ENCODE assay signal across 12 cellular contexts in genomic region chrY:7818924-7819323, GRCh38.
DNase-seq lines count a peak whose midpoint lies in the region; ATAC-seq and TF ChIP-seq lines count a peak whose summit lies in the region.
"Had no signal": no experiment of that assay in that cellular context is flagged by ENCODE, and none has a peak within 500 bp of the region (broad histone marks: within the 10 kb centered on the region; RNA-seq: fewer than 3 reads in every experiment).

No MANE protein-coding gene starts in this region.

- H2BK15ac ChIP-seq in mesendoderm (replicated peaks; ENCODE audit: low read depth), result no peak overlapping the region

- DNase-seq in DND-41 (no peak), HFFc6 (peak; percentile 33), amniotic epithelial cell (ENCODE audit: low read depth) (peak; percentile 60), mesendoderm (peak; percentile 32), activated T-cell treated with anti-CD3 and anti-CD28 coated beads for 4 hours (no peak), middle frontal gyrus (ENCODE audit: extremely low spot score, low spot score) (no peak)
- no peak for DNase-seq in NK-92 treated with Interleukin-12 subunit alpha and Interleukin-12 subunit beta, amount 100 ng/mL, for 24 hours (lab: John Stamatoyannopoulos, UW)
- DNase-seq in natural killer cell treated with Interleukin-12 subunit alpha and Interleukin-12 subunit beta and Interleukin-15 and Interleukin-18, amount 100 ng/mL, for 72 hours (ENCODE audit: low spot score), result no peak
- DNase-seq: activated CD4-positive, alpha-beta T cell treated with anti-CD3 and anti-CD28 coated beads, Interleukin-2, amount 50 U/mL, for 4 hours; NCI-H187 treated with DMSO at 0.1 percent for 48 hours had no signal

- no peaks in the 10 kb centered on the region for H3K27me3 Mint-ChIP-seq in HFFc6 (ENCODE audit: insufficient read depth)
- H3K27me3 Mint-ChIP-seq in natural killer cell treated with Interleukin-12 subunit alpha and Interleukin-12 subunit beta and Interleukin-15 and Interleukin-18, amount 100 ng/mL, for 72 hours, result no peaks in the 10 kb centered on the region

- no peak overlapping the region for H2BK5ac ChIP-seq in mesendoderm (ENCODE audit: low read length)

- H3K23ac ChIP-seq in mesendoderm (ENCODE audit: low read length), result no peak overlapping the region

- no peaks in the 10 kb centered on the region for H3K36me3 Mint-ChIP-seq in HFFc6 (ENCODE audit: low read depth)
- H3K36me3 Mint-ChIP-seq in natural killer cell treated with Interleukin-12 subunit alpha and Interleukin-12 subunit beta and Interleukin-15 and Interleukin-18, amount 100 ng/mL, for 72 hours, result no peaks in the 10 kb centered on the region

- no peak overlapping the region for H2BK120ac ChIP-seq in mesendoderm (ENCODE audit: low read depth, low read length)

- no peak overlapping the region for H3K18ac ChIP-seq in mesendoderm (ENCODE audit: low read length)

- H3K4me3 ChIP-seq in DND-41 (ENCODE audit: low read depth in 1 of 2, low read length in 2 of 2) (no peak overlapping the region), mesendoderm (ENCODE audit: low read length) (no peak overlapping the region)
- H3K4me3 ChIP-seq: GM12878 had no signal

- no peak overlapping the region for H4K8ac ChIP-seq in mesendoderm (ENCODE audit: low read depth, low read length)

- no peak overlapping the region for H3K9ac ChIP-seq in DND-41 (ENCODE audit: low read depth, low read length)
- H3K9ac ChIP-seq in mesendoderm (ENCODE audit: low read length), result no peak overlapping the region

- H3K4me2 ChIP-seq in DND-41 (ENCODE audit: insufficient read depth, low read length) (no peak overlapping the region), mesendoderm (ENCODE audit: low read length) (no peak overlapping the region)

- peak; percentile 56 for TF ChIP-seq CTCF in DND-41 (IDR thresholded peaks at IDR 0.05; ENCODE audit: borderline replicate concordance, extremely low read depth, low read length, poor library complexity, severe bottlenecking)
- TF ChIP-seq CTCF in HFFc6 (IDR thresholded peaks at IDR 0.05), result peak; percentile 72

- H3K79me2 ChIP-seq in DND-41 (ENCODE audit: insufficient read depth, low read length) (no peaks in the 10 kb centered on the region), mesendoderm (ENCODE audit: control insufficient read depth, insufficient read depth, low read length) (no peaks in the 10 kb centered on the region)

- H4K5ac ChIP-seq in mesendoderm (ENCODE audit: low read length), result no peak overlapping the region

- H3K27ac ChIP-seq in DND-41 (ENCODE audit: low read length) (no peak overlapping the region), mesendoderm (ENCODE audit: low read depth, low read length) (no peak overlapping the region)

- H3K4ac ChIP-seq in mesendoderm (ENCODE audit: low read depth, low read length), result no peak overlapping the region

- H3K56ac ChIP-seq in mesendoderm (ENCODE audit: low read length), result no peak overlapping the region

- no peaks in the 10 kb centered on the region for H3K79me1 ChIP-seq in mesendoderm (ENCODE audit: low read length)

- H3K4me1 Mint-ChIP-seq in HFFc6 (ENCODE audit: low read depth), result peaks cover 14% of the 10 kb centered on the region
- H3K4me1 Mint-ChIP-seq in natural killer cell treated with Interleukin-12 subunit alpha and Interleukin-12 subunit beta and Interleukin-15 and Interleukin-18, amount 100 ng/mL, for 72 hours (ENCODE audit: low read depth in 2 of 2), result no peaks in the 10 kb centered on the region

- no peaks in the 10 kb centered on the region for H3K9me3 Mint-ChIP-seq in HFFc6
- H3K9me3 Mint-ChIP-seq in natural killer cell treated with Interleukin-12 subunit alpha and Interleukin-12 subunit beta and Interleukin-15 and Interleukin-18, amount 100 ng/mL, for 72 hours, result no peaks in the 10 kb centered on the region
- H3K9me3 Mint-ChIP-seq: T-helper 1 cell treated with Interleukin-12 subunit alpha and Interleukin-12 subunit beta and Interleukin-4 antibody, amounts not matched to agents 30 μg/mL and 1 μg/mL, for 36 hours had no signal

- H3K36me3 ChIP-seq in DND-41 (ENCODE audit: insufficient read depth, low read length) (no peaks in the 10 kb centered on the region), mesendoderm (ENCODE audit: control insufficient read depth, insufficient read depth, low read length) (no peaks in the 10 kb centered on the region)

- H3K4me1 ChIP-seq in DND-41 (ENCODE audit: insufficient read depth, low read length), result peaks cover 5% of the 10 kb centered on the region; the same call in 1 of the 2 replicates
- H3K4me1 ChIP-seq in mesendoderm (ENCODE audit: control insufficient read depth, low read depth, low read length), result no peaks in the 10 kb centered on the region

- ATAC-seq in DND-41 (ENCODE audit: insufficient read depth, low read depth), result no peak
- ATAC-seq in natural killer cell treated with Interleukin-12 subunit alpha and Interleukin-12 subunit beta and Interleukin-15 and Interleukin-18, amount 100 ng/mL, for 72 hours, result no peak
- ATAC-seq: GM12878 had no signal

- H3K27ac Mint-ChIP-seq in HFFc6, result no peak overlapping the region
- H3K27ac Mint-ChIP-seq in natural killer cell treated with Interleukin-12 subunit alpha and Interleukin-12 subunit beta and Interleukin-15 and Interleukin-18, amount 100 ng/mL, for 72 hours, result no peak overlapping the region
- H3K27ac Mint-ChIP-seq: T-helper 1 cell treated with Interleukin-12 subunit alpha and Interleukin-12 subunit beta and Interleukin-4 antibody, amounts not matched to agents 30 μg/mL and 1 μg/mL, for 36 hours had no signal

- H3K27me3 ChIP-seq in DND-41 (ENCODE audit: insufficient read depth, low read length, poor library complexity) (no peaks in the 10 kb centered on the region), mesendoderm (ENCODE audit: insufficient read depth, low read length, poor library complexity) (no peaks in the 10 kb centered on the region)

- no peaks in the 10 kb centered on the region for H3K9me3 ChIP-seq in DND-41 (ENCODE audit: insufficient read depth, low read length, severe bottlenecking)

- H4K20me1 ChIP-seq in DND-41 (ENCODE audit: insufficient read depth, low read length), result no peaks in the 10 kb centered on the region

- no peak overlapping the region for H2AK5ac ChIP-seq in mesendoderm (ENCODE audit: low read length)

- H2AFZ ChIP-seq in DND-41 (ENCODE audit: low read depth, low read length), result no peak overlapping the region

- H3K4me3 Mint-ChIP-seq in HFFc6, result no peak overlapping the region
- no peak overlapping the region for H3K4me3 Mint-ChIP-seq in natural killer cell treated with Interleukin-12 subunit alpha and Interleukin-12 subunit beta and Interleukin-15 and Interleukin-18, amount 100 ng/mL, for 72 hours
- H3K4me3 Mint-ChIP-seq: T-helper 1 cell treated with Interleukin-12 subunit alpha and Interleukin-12 subunit beta and Interleukin-4 antibody, amounts not matched to agents 30 μg/mL and 1 μg/mL, for 36 hours had no signal

Comparison
In these comparisons a context has a peak if more than half of its experiments do, and no peak if none do; other contexts are left out.
1. DNase-seq: peak in HFFc6 (single experiment), amniotic epithelial cell (single experiment) and mesendoderm (single experiment); none in DND-41 (single experiment), NK-92 treated with Interleukin-12 subunit alpha and Interleukin-12 subunit beta, amount 100 ng/mL, for 24 hours (single experiment), activated T-cell treated with anti-CD3 and anti-CD28 coated beads for 4 hours (single experiment), natural killer cell treated with Interleukin-12 subunit alpha and Interleukin-12 subunit beta and Interleukin-15 and Interleukin-18, amount 100 ng/mL, for 72 hours (single experiment) and middle frontal gyrus (single experiment).